Comparison of ENCODE assay signal across 8 cellular contexts in the genomic region with DNA sequence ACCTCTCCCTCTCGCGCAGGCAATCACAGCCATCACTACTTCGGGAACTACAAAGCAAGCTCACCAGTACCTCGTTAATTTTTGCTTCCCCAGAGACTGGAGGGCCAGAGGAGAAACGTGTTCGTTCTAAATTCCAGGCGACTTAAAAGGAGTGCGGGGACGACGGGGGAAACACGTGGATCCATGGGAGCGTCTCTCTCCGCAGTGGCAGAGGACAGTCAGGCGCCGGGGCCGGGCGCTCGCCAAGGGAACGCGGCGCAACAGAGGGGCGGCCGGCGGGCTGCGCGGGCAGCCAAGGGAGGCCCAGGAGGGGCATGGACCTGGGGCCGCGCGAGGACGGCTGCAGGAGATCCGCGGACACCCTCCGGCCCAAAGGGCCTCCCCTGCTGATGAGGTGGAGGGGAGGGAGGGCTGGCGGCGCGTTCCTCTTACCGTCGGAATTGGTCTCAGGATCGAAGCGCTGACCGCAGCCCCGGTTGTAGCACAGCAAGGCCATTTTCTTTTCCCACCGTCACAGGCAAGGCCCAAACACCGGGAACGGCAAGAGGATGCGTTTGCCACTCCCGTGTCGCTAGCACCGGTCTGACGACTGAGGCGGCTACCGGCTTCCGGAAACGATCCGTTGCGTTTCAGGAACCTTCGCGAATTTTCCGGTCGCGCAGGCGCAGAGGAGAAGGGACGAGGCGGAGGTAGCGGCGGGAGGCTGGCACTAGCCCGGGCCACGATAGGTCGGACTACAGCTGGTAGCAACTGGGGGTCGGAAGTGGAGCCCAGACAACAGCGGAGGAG. TPM values are rescaled to one million over a fixed set of nuclear protein-coding genes. Genes with fewer than 3 reads are reported as not detected.
DNase-seq lines count a peak whose midpoint lies in the region; ATAC-seq, FAIRE-seq and TF ChIP-seq lines count a peak whose summit lies in the region.

A gene (minus strand): TSS at position 591 of the 789 bp plus-strand sequence. CDS start 95 bp downstream, at position 496.

- POLR2A ChIA-PET in AG04450 (lab: Yijun Ruan, JAX): no interaction called here

- TF ChIP-seq CTCF in AG04450 (IDR thresholded peaks at IDR 0.05; ENCODE audit: low read depth, low read length): no peak
- TF ChIP-seq CTCF in WI38 (IDR thresholded peaks at IDR 0.05; ENCODE audit: low read depth, low read length): no peak
- no peak for TF ChIP-seq CTCF in bronchial epithelial cell (IDR thresholded peaks at IDR 0.05; ENCODE audit: insufficient read depth, low read length, severe bottlenecking)

- peaks cover 0 to 15% of the 10 kb centered on the region in 2 donors for H3K4me1 ChIP-seq in small intestine (ENCODE audit: control insufficient read depth in 2 of 2, insufficient read depth in 1 of 2, low read depth in 1 of 2, low read length in 1 of 2)

- no peaks in the 10 kb centered on the region for H3K9me3 ChIP-seq in AG04450 (ENCODE audit: control insufficient read depth, insufficient read depth, low read length)
- no peaks in the 10 kb centered on the region for H3K9me3 ChIP-seq in small intestine (ENCODE audit: control insufficient read depth, low read depth)

- H3K27me3 ChIP-seq in AG04450 (ENCODE audit: control insufficient read depth, insufficient read depth, low read length) (no peaks in the 10 kb centered on the region), bronchial epithelial cell (ENCODE audit: control insufficient read depth, insufficient read depth, low read length) (no peaks in the 10 kb centered on the region), small intestine (ENCODE audit: control insufficient read depth in 2 of 2, insufficient read depth in 2 of 2, low read length in 2 of 2) (no peaks in the 10 kb centered on the region)

- 0 to 1% (median 0%) methylated on average over 63 to 71 of the region's 71 CpGs for WGBS in small intestine, 3 donors

- H3K4me3 ChIP-seq in AG04450 (ENCODE audit: low read depth, low read length) (peak within 1 kb of the TSS; percentile 84), WI38 (ENCODE audit: low read depth, low read length) (peak within 1 kb of the TSS; percentile 95), bronchial epithelial cell (ENCODE audit: low read depth, low read length) (peak within 1 kb of the TSS; percentile 65), small intestine (ENCODE audit: low read depth in 1 of 2, low read length in 2 of 2) (peak within 1 kb of the TSS; percentile 78 to 80)

- FAIRE-seq in bronchial epithelial cell (lab: Jason Lieb, UNC) (no peak), small intestine (lab: Jason Lieb, UNC) (no peak)

- DNase-seq in AG04450 (ENCODE audit: low read depth, low spot score) (peak; percentile 51), NCI-H2227 treated with DMSO at 0.1 percent for 48 hours (lab: John Stamatoyannopoulos, UW) (peak; percentile 67), bronchial epithelial cell (ENCODE audit: low read depth) (peak; percentile 76), iPS-NIHi7 (ENCODE audit: extremely low spot score) (peak; percentile 89), small intestine (peak; percentile 93)

- H3K27ac ChIP-seq in AG04450 (ENCODE audit: low read depth, low read length): peak within 1 kb of the TSS; percentile 73
- H3K27ac ChIP-seq in small intestine (ENCODE audit: low read depth in 1 of 2, low read length in 1 of 2): peak within 1 kb of the TSS; percentile 79 to 91

- CTCF ChIA-PET in AG04450 (lab: Charles Lee): interaction anchor here (3.0 kb wide), 1 partner anchor 18 kb away, joined by 19 read pairs; no protein-coding TSS in a partner anchor

- peak; percentile 82 for ATAC-seq in GM18870 (IDR thresholded peaks at IDR 0.05; ENCODE audit: unreplicated experiment)
- peak; percentile 92 for ATAC-seq in HG03108 (IDR thresholded peaks at IDR 0.05; ENCODE audit: unreplicated experiment)

- no peaks in the 10 kb centered on the region for H3K36me3 ChIP-seq in bronchial epithelial cell (ENCODE audit: control insufficient read depth, insufficient read depth, low read length)
- no peaks in the 10 kb centered on the region for H3K36me3 ChIP-seq in small intestine (ENCODE audit: control insufficient read depth in 2 of 2, insufficient read depth in 2 of 2, low read length in 2 of 2)

RNA-seq across cellular contexts. Expression of the gene that starts here (rescaled TPM):
- polyA plus RNA-seq in AG04450 (2011; rRNA removed): 26.2 and 34.3 TPM in 2 replicates
- 56.8 and 75.8 TPM in 2 replicates for polyA minus RNA-seq in AG04450 (2011; rRNA and poly(A)+ RNA removed)
- 17.4 and 24.2 TPM in 2 replicates for total RNA-seq in bronchial epithelial cell
- polyA plus RNA-seq in small intestine: 10 to 100 TPM; 10.5 to 15.4 (median 11.9) TPM

Comparison
In these comparisons a context has a peak if more than half of its experiments do, and no peak if none do; other contexts are left out.
1. Peak in every context shown above with its lines: DNase-seq, ATAC-seq, H3K4me3 ChIP-seq and H3K27ac ChIP-seq.